Comparison of ENCODE assay signal across 1 cellular context in the genomic region with DNA sequence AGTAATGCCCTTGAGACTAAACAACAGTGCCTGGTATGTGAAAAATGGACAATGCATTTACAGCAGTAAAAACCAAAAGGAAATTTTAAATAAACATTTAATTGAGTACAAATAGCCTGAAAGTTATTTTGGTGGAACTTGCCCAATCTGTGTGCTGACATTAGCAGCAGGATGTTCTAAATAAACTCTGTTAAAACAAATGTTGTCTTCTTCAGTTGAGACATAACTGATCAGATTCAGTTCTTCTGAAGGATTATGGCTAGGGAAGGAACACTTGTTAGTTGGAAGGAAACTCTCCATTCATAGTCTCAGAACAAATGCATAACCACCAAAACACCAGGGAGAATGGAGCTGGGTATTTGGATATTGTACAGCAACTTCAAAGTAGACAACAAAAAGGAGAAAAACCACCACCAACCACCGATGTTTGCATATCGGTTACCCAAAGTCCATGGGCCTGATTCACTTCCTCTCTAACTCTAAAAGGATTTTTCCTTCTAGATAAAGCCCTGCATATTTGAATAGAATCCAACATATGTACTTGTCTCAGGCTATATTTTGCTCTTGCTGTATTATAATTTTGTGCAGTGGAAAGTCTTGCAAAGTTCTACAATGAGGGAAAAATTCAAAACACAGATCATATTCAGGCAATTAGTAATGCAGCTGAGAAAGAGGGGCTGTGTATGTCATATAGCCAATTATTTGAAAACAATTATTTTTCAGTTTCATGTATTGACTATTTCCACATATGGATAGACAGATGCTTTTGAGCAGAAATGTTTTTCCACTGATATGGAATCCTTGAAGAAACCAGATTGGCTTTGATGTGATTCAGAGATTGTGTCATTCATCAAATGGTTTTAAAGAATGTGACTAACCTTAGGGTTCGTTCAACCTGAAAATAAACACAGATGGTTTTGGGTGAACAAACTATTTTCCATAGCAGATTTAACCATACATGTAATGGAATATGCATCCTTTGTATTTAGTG.
TF ChIP-seq lines count a peak whose summit lies in the region.

No MANE protein-coding gene starts in this region.

TF ChIP-seq in HepG2, 621 proteins besides CTCF, POLR2A, EP300 and RAD21 (continued from another document and continues in another):
- TF ChIP-seq, protein P1, sequence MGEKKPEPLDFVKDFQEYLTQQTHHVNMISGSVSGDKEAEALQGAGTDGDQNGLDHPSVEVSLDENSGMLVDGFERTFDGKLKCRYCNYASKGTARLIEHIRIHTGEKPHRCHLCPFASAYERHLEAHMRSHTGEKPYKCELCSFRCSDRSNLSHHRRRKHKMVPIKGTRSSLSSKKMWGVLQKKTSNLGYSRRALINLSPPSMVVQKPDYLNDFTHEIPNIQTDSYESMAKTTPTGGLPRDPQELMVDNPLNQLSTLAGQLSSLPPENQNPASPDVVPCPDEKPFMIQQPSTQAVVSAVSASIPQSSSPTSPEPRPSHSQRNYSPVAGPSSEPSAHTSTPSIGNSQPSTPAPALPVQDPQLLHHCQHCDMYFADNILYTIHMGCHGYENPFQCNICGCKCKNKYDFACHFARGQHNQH (CRISPR knock-in tag; IDR thresholded peaks at IDR 0.05), result peak; percentile 74; the same call in 1 of the 2 replicates
- TF ChIP-seq SMARCC2 (IDR thresholded peaks at IDR 0.05), result no peak
- TF ChIP-seq ATRX (CRISPR knock-in tag; IDR thresholded peaks at IDR 0.05; ENCODE audit: borderline replicate concordance), result no peak
- peak; percentile 91 for TF ChIP-seq CREM (IDR thresholded peaks at IDR 0.05)
- TF ChIP-seq CREM (CRISPR knock-in tag; IDR thresholded peaks at IDR 0.05), result no peak
- TF ChIP-seq, protein P2, sequence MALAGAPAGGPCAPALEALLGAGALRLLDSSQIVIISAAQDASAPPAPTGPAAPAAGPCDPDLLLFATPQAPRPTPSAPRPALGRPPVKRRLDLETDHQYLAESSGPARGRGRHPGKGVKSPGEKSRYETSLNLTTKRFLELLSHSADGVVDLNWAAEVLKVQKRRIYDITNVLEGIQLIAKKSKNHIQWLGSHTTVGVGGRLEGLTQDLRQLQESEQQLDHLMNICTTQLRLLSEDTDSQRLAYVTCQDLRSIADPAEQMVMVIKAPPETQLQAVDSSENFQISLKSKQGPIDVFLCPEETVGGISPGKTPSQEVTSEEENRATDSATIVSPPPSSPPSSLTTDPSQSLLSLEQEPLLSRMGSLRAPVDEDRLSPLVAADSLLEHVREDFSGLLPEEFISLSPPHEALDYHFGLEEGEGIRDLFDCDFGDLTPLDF (CRISPR knock-in tag; IDR thresholded peaks at IDR 0.05), result no peak
- peak; percentile 97 for TF ChIP-seq ZNF7 (CRISPR knock-in tag; IDR thresholded peaks at IDR 0.05)
- TF ChIP-seq, protein P3, sequence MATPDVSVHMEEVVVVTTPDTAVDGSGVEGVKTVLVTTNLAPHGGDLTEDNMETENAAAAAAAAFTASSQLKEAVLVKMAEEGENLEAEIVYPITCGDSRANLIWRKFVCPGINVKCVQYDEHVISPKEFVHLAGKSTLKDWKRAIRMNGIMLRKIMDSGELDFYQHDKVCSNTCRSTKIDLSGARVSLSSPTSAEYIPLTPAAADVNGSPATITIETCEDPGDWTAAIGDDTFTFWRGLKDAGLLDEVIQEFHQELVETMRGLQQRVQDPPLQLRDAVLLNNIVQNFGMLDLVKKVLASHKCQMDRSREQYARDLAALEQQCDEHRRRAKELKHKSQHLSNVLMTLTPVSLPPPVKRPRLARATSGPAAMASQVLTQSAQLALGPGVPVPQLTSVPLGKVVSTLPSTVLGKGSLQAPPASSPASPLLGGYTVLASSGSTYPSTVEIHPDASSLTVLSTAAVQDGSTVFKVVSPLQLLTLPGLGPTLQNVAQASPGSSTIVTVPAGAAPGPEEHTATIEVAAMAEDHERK (CRISPR knock-in tag; IDR thresholded peaks at IDR 0.05; ENCODE audit: low read depth), result no peak
- TF ChIP-seq IKZF4 (CRISPR knock-in tag; IDR thresholded peaks at IDR 0.05; ENCODE audit: borderline replicate concordance, low read depth, not compliant biosample characterization), result no peak
- TF ChIP-seq PHF20 (CRISPR knock-in tag; IDR thresholded peaks at IDR 0.05), result no peak
- TF ChIP-seq, protein P4, sequence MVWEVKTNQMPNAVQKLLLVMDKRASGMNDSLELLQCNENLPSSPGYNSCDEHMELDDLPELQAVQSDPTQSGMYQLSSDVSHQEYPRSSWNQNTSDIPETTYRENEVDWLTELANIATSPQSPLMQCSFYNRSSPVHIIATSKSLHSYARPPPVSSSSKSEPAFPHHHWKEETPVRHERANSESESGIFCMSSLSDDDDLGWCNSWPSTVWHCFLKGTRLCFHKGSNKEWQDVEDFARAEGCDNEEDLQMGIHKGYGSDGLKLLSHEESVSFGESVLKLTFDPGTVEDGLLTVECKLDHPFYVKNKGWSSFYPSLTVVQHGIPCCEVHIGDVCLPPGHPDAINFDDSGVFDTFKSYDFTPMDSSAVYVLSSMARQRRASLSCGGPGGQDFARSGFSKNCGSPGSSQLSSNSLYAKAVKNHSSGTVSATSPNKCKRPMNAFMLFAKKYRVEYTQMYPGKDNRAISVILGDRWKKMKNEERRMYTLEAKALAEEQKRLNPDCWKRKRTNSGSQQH (CRISPR knock-in tag; IDR thresholded peaks at IDR 0.05; ENCODE audit: low read depth), result no peak
- TF ChIP-seq, protein P5, sequence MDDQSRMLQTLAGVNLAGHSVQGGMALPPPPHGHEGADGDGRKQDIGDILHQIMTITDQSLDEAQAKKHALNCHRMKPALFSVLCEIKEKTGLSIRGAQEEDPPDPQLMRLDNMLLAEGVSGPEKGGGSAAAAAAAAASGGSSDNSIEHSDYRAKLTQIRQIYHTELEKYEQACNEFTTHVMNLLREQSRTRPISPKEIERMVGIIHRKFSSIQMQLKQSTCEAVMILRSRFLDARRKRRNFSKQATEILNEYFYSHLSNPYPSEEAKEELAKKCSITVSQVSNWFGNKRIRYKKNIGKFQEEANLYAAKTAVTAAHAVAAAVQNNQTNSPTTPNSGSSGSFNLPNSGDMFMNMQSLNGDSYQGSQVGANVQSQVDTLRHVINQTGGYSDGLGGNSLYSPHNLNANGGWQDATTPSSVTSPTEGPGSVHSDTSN (CRISPR knock-in tag; IDR thresholded peaks at IDR 0.05; ENCODE audit: borderline replicate concordance), result no peak
- no peak for TF ChIP-seq SP1 (IDR thresholded peaks at IDR 0.05)
- no peak for TF ChIP-seq SP1 (CRISPR knock-in tag; IDR thresholded peaks at IDR 0.05)
- TF ChIP-seq FOXK1 (CRISPR knock-in tag; IDR thresholded peaks at IDR 0.05; ENCODE audit: borderline replicate concordance, low read depth), result peak; percentile 44; the same call in 1 of the 2 replicates
- TF ChIP-seq, protein P6, sequence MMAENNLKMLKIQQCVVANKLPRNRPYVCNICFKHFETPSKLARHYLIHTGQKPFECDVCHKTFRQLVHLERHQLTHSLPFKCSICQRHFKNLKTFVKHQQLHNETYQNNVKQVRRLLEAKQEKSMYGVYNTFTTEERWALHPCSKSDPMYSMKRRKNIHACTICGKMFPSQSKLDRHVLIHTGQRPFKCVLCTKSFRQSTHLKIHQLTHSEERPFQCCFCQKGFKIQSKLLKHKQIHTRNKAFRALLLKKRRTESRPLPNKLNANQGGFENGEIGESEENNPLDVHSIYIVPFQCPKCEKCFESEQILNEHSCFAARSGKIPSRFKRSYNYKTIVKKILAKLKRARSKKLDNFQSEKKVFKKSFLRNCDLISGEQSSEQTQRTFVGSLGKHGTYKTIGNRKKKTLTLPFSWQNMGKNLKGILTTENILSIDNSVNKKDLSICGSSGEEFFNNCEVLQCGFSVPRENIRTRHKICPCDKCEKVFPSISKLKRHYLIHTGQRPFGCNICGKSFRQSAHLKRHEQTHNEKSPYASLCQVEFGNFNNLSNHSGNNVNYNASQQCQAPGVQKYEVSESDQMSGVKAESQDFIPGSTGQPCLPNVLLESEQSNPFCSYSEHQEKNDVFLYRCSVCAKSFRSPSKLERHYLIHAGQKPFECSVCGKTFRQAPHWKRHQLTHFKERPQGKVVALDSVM (CRISPR knock-in tag; IDR thresholded peaks at IDR 0.05), result no peak
- TF ChIP-seq MTA1 (CRISPR knock-in tag; IDR thresholded peaks at IDR 0.05; ENCODE audit: borderline replicate concordance), result no peak; the same call in 1 of the 2 replicates
- no peak for TF ChIP-seq ZFP41 (CRISPR knock-in tag; IDR thresholded peaks at IDR 0.05; ENCODE audit: borderline replicate concordance)
- 0 out of 2 replicates have a peak, but pooled peaks have one; percentile 44 for TF ChIP-seq BRD4 (CRISPR knock-in tag; IDR thresholded peaks at IDR 0.05)
- TF ChIP-seq ZNF33A (CRISPR knock-in tag; IDR thresholded peaks at IDR 0.05; ENCODE audit: borderline replicate concordance), result no peak
- TF ChIP-seq CHD4 (IDR thresholded peaks at IDR 0.05; ENCODE audit: borderline replicate concordance, low read length), result peak; percentile 68; the same call in 1 of the 2 replicates
- no peak for TF ChIP-seq CBX5 (CRISPR knock-in tag; IDR thresholded peaks at IDR 0.05; ENCODE audit: borderline replicate concordance)
- TF ChIP-seq LCORL (IDR thresholded peaks at IDR 0.05), result no peak
- TF ChIP-seq LCORL (CRISPR knock-in tag; IDR thresholded peaks at IDR 0.05), result peak; percentile 58
- peak; percentile 82 for TF ChIP-seq HNF4A (CRISPR knock-in tag; IDR thresholded peaks at IDR 0.05)
- TF ChIP-seq KDM5A (IDR thresholded peaks at IDR 0.05; ENCODE audit: borderline replicate concordance, low read length), result no peak
- TF ChIP-seq, protein P7, sequence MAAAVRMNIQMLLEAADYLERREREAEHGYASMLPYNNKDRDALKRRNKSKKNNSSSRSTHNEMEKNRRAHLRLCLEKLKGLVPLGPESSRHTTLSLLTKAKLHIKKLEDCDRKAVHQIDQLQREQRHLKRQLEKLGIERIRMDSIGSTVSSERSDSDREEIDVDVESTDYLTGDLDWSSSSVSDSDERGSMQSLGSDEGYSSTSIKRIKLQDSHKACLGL (CRISPR knock-in tag; IDR thresholded peaks at IDR 0.05), result no peak
- no peak for TF ChIP-seq ZNF12 (CRISPR knock-in tag; IDR thresholded peaks at IDR 0.05)
- TF ChIP-seq TAF1 (CRISPR knock-in tag; IDR thresholded peaks at IDR 0.05), result 0 out of 2 replicates have a peak, but pooled peaks have one; percentile 14
- TF ChIP-seq, protein P8, sequence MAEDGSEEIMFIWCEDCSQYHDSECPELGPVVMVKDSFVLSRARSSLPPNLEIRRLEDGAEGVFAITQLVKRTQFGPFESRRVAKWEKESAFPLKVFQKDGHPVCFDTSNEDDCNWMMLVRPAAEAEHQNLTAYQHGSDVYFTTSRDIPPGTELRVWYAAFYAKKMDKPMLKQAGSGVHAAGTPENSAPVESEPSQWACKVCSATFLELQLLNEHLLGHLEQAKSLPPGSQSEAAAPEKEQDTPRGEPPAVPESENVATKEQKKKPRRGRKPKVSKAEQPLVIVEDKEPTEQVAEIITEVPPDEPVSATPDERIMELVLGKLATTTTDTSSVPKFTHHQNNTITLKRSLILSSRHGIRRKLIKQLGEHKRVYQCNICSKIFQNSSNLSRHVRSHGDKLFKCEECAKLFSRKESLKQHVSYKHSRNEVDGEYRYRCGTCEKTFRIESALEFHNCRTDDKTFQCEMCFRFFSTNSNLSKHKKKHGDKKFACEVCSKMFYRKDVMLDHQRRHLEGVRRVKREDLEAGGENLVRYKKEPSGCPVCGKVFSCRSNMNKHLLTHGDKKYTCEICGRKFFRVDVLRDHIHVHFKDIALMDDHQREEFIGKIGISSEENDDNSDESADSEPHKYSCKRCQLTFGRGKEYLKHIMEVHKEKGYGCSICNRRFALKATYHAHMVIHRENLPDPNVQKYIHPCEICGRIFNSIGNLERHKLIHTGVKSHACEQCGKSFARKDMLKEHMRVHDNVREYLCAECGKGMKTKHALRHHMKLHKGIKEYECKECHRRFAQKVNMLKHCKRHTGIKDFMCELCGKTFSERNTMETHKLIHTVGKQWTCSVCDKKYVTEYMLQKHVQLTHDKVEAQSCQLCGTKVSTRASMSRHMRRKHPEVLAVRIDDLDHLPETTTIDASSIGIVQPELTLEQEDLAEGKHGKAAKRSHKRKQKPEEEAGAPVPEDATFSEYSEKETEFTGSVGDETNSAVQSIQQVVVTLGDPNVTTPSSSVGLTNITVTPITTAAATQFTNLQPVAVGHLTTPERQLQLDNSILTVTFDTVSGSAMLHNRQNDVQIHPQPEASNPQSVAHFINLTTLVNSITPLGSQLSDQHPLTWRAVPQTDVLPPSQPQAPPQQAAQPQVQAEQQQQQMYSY (CRISPR knock-in tag; IDR thresholded peaks at IDR 0.05), result no peak
- TF ChIP-seq ZNF230 (CRISPR knock-in tag; IDR thresholded peaks at IDR 0.05), result no peak
- TF ChIP-seq TAF15 (IDR thresholded peaks at IDR 0.05; ENCODE audit: low read depth, low read length, poor library complexity, severe bottlenecking), result no peak
- TF ChIP-seq, protein P9, sequence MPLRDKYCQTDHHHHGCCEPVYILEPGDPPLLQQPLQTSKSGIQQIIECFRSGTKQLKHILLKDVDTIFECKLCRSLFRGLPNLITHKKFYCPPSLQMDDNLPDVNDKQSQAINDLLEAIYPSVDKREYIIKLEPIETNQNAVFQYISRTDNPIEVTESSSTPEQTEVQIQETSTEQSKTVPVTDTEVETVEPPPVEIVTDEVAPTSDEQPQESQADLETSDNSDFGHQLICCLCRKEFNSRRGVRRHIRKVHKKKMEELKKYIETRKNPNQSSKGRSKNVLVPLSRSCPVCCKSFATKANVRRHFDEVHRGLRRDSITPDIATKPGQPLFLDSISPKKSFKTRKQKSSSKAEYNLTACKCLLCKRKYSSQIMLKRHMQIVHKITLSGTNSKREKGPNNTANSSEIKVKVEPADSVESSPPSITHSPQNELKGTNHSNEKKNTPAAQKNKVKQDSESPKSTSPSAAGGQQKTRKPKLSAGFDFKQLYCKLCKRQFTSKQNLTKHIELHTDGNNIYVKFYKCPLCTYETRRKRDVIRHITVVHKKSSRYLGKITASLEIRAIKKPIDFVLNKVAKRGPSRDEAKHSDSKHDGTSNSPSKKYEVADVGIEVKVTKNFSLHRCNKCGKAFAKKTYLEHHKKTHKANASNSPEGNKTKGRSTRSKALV (CRISPR knock-in tag; IDR thresholded peaks at IDR 0.05), result no peak
- TF ChIP-seq HOXD1 (CRISPR knock-in tag; IDR thresholded peaks at IDR 0.05), result no peak
- TF ChIP-seq, protein P10, sequence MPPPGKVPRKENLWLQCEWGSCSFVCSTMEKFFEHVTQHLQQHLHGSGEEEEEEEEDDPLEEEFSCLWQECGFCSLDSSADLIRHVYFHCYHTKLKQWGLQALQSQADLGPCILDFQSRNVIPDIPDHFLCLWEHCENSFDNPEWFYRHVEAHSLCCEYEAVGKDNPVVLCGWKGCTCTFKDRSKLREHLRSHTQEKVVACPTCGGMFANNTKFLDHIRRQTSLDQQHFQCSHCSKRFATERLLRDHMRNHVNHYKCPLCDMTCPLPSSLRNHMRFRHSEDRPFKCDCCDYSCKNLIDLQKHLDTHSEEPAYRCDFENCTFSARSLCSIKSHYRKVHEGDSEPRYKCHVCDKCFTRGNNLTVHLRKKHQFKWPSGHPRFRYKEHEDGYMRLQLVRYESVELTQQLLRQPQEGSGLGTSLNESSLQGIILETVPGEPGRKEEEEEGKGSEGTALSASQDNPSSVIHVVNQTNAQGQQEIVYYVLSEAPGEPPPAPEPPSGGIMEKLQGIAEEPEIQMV (CRISPR knock-in tag; IDR thresholded peaks at IDR 0.05; ENCODE audit: low read depth), result no peak
